16 cellular contexts compared by ENCODE assay signal in the genomic region with DNA sequence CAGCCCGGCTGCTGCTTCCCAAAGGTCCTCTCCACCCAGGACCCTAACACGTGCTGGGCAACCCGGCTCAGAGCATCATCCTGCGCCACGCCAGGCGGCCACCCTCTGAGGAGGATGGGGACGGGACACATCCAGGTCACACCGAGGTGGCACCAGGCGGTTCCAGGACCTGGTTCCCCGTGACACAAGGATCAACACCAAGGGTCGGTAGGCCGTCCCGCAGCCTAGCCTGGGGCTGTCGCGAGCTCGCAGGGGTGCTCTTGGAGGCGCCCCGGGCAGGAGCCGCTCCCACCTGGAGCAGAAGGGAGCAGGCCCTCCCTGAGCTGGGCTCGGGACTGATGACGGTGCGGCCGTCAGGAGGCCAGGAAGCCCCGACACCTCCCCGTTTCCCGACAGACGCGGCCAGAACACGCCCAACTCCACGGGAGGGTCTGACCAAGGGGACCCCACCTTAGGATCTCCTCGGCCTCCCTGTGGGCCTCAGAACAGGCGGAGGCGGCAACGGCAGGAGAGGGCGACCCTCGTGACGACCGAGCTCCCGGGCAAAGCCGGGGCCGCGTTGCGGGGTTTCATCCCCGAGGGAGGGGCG. TPM values are rescaled to one million over a fixed set of nuclear protein-coding genes. Genes with fewer than 3 reads are reported as not detected.
A peak's percentile ranks its signal among the peaks of the same experiment; 100 is the strongest.
DNase-seq lines count a peak whose midpoint lies in the region; ATAC-seq and TF ChIP-seq lines count a peak whose summit lies in the region.
"Had no signal": no experiment of that assay in that cellular context is flagged by ENCODE, and none has a peak within 500 bp of the region (broad histone marks: within the 10 kb centered on the region; RNA-seq: fewer than 3 reads in every experiment).

No MANE protein-coding gene starts in this region.

- H3K18ac ChIP-seq in IMR-90 (ENCODE audit: low read depth, low read length) = no peak overlapping the region

- H2AK5ac ChIP-seq in IMR-90 (ENCODE audit: low read depth, low read length) = no peak overlapping the region

- no peak overlapping the region for H3K14ac ChIP-seq in IMR-90 (replicated peaks; ENCODE audit: low read depth, low read length)

- dilution Hi-C loops in IMR-90 (cut with HindIII; ENCODE audit: low sequenced_read_pairs, unreplicated experiment) = no loop called here

- H3K27ac Mint-ChIP-seq in dendritic cell treated with granulocyte-macrophage colony-stimulating factor and Interleukin-4, amounts not matched to agents 40 ng/mL and 50 ng/mL, for 4 days = no peak overlapping the region
- no peak overlapping the region for H3K27ac Mint-ChIP-seq in T-helper 2 cell treated with Interferon-gamma antibody and Interleukin-4, amounts not matched to agents 5 μg/mL and 100 μg/mL, for 36 hours
- H3K27ac Mint-ChIP-seq: activated CD4-positive, alpha-beta T cell treated with anti-CD3 and anti-CD28 coated beads for 36 hours; IgD-negative memory B cell had no signal

- no peaks in the 10 kb centered on the region for H3K9me3 ChIP-seq in IMR-90 (ENCODE audit: control insufficient read depth, insufficient read depth, low read length)
- no peaks in the 10 kb centered on the region for H3K9me3 ChIP-seq in psoas muscle
- H3K9me3 ChIP-seq in transverse colon = no peaks in the 10 kb centered on the region

- H2BK20ac ChIP-seq in IMR-90 (ENCODE audit: low read depth, low read length) = no peak overlapping the region

- DNase-seq in IMR-90 = no peak
- DNase-seq in psoas muscle = peak in 1 of 2 donors; percentile 54
- DNase-seq in T-helper 2 cell treated with Interferon-gamma antibody and Interleukin-4, amounts not matched to agents 5 μg/mL and 100 μg/mL, for 36 hours (ENCODE audit: low spot score) = no peak
- no peak for DNase-seq in transverse colon
- DNase-seq: activated CD4-positive, alpha-beta T cell treated with anti-CD3 and anti-CD28 coated beads for 36 hours; cerebellar nuclear complex; DMS79; glutamatergic neuron; NCI-H1092 treated with DMSO at 0.1 percent for 48 hours; trophoblast cell had no signal

- no peak overlapping the region for H3K4me3 ChIP-seq in IMR-90 (ENCODE audit: insufficient read depth, low read depth, low read length)
- H3K4me3 ChIP-seq in psoas muscle = peak overlapping the region; percentile 55
- peak overlapping the region in 1 of 4 donors; percentile 29 for H3K4me3 ChIP-seq in transverse colon

- no peak overlapping the region for H2BK5ac ChIP-seq in IMR-90 (ENCODE audit: low read depth, low read length, poor library complexity, severe bottlenecking)

- POLR2A ChIA-PET in IMR-90 (lab: Charles Lee; ENCODE audit: unreplicated experiment) = no interaction called here

- H3K4me1 Mint-ChIP-seq in dendritic cell treated with granulocyte-macrophage colony-stimulating factor and Interleukin-4, amounts not matched to agents 40 ng/mL and 50 ng/mL, for 4 days (ENCODE audit: low read depth) = peaks cover 32% of the 10 kb centered on the region
- peaks cover 7% of the 10 kb centered on the region for H3K4me1 Mint-ChIP-seq in T-helper 2 cell treated with Interferon-gamma antibody and Interleukin-4, amounts not matched to agents 5 μg/mL and 100 μg/mL, for 36 hours (ENCODE audit: low read depth)

- H4K91ac ChIP-seq in IMR-90 (ENCODE audit: insufficient read depth, low read depth, low read length) = no peak overlapping the region

- no peaks in the 10 kb centered on the region for H3K9me3 Mint-ChIP-seq in dendritic cell treated with granulocyte-macrophage colony-stimulating factor and Interleukin-4, amounts not matched to agents 40 ng/mL and 50 ng/mL, for 4 days
- H3K9me3 Mint-ChIP-seq in T-helper 2 cell treated with Interferon-gamma antibody and Interleukin-4, amounts not matched to agents 5 μg/mL and 100 μg/mL, for 36 hours = no peaks in the 10 kb centered on the region
- H3K9me3 Mint-ChIP-seq: IgD-negative memory B cell had no signal

- no peak overlapping the region for H3K9ac ChIP-seq in IMR-90 (ENCODE audit: low read depth, low read length)

- H3K27me3 ChIP-seq in IMR-90 (ENCODE audit: control insufficient read depth, insufficient read depth, low read length) (no peaks in the 10 kb centered on the region), psoas muscle (ENCODE audit: insufficient read depth in 3 of 3, low read length in 2 of 3) (no peaks in the 10 kb centered on the region), transverse colon (no peaks in the 10 kb centered on the region)

- CTCF ChIA-PET in IMR-90 (lab: Yijun Ruan, JAX) = no interaction called here

- no peak for TF ChIP-seq EP300 in transverse colon (IDR thresholded peaks at IDR 0.05; ENCODE audit: low read depth)

- no peak overlapping the region for H3K27ac ChIP-seq in IMR-90 (ENCODE audit: insufficient read depth, low read length)
- peak overlapping the region; percentile 41 for H3K27ac ChIP-seq in psoas muscle
- no peak overlapping the region for H3K27ac ChIP-seq in transverse colon
- H3K27ac ChIP-seq: C4-2B had no signal

- peaks cover 12% of the 10 kb centered on the region for H3K9me1 ChIP-seq in IMR-90 (ENCODE audit: insufficient read depth, low read length)

- H3K4me1 ChIP-seq in IMR-90 (ENCODE audit: control insufficient read depth, insufficient read depth, low read length) = peaks cover 13% of the 10 kb centered on the region
- H3K4me1 ChIP-seq in psoas muscle = peaks cover 13% of the 10 kb centered on the region
- peaks cover 17 to 46% (median 35%) of the 10 kb centered on the region in 4 donors for H3K4me1 ChIP-seq in transverse colon

- H3K4me2 ChIP-seq in IMR-90 (ENCODE audit: low read depth, low read length) = no peak overlapping the region

- no TSS peak for BruUV-seq in IMR-90 (replicated peaks; lab: Mats Ljungman, UMichigan)

- H4K5ac ChIP-seq in IMR-90 (ENCODE audit: low read depth, low read length) = no peak overlapping the region

- H3K79me1 ChIP-seq in IMR-90 (ENCODE audit: low read depth in 1 of 2, low read length in 2 of 2) = peaks cover 23 to 48% of the 10 kb centered on the region in 2 experiments

- no peak overlapping the region for H2BK15ac ChIP-seq in IMR-90 (ENCODE audit: low read depth, low read length)

- TF ChIP-seq CTCF in IMR-90 (conservative IDR thresholded peaks at IDR 0.05; ENCODE audit: low read depth, low read length) = no peak
- no peak for TF ChIP-seq CTCF in psoas muscle (IDR thresholded peaks at IDR 0.05)
- no peak for TF ChIP-seq CTCF in transverse colon (IDR thresholded peaks at IDR 0.05)

- 94% methylated on average over 37 of the region's 45 CpGs; no CpG with 5 or more reads in 1 of the 2 experiments for WGBS in IMR-90 (ENCODE audit: extremely low coverage in 2 of 2, insufficient read length in 1 of 2), 2 experiments
- WGBS in psoas muscle, 3 donors = 90 to 93% (median 92%) methylated on average over 45 of the region's 45 CpGs
- 95% methylated on average over 44 of the region's 45 CpGs; no CpG with 5 or more reads in 1 of the 2 donors for WGBS in transverse colon (ENCODE audit: low coverage in 1 of 2), 2 donors

- peaks cover 3% of the 10 kb centered on the region; the same call in 1 of the 2 replicates for H3K36me3 ChIP-seq in IMR-90 (ENCODE audit: control insufficient read depth, insufficient read depth, low read length)
- H3K36me3 ChIP-seq in psoas muscle (ENCODE audit: insufficient read depth in 1 of 2, low read depth in 1 of 2) = no peaks in the 10 kb centered on the region
- H3K36me3 ChIP-seq in transverse colon = no peaks in the 10 kb centered on the region

- H3K56ac ChIP-seq in IMR-90 (ENCODE audit: extremely low read depth, insufficient read depth, low read length) = no peak overlapping the region

- ATAC-seq in IMR-90 (ENCODE audit: low read depth) = no peak
- peak in 2 of 4 donors; percentile 6 to 9 for ATAC-seq in psoas muscle
- ATAC-seq in GM19463 (IDR thresholded peaks at IDR 0.05; ENCODE audit: unreplicated experiment) = no peak
- ATAC-seq: HCT116 had no signal

- no peak for TF ChIP-seq RAD21 in IMR-90 (IDR thresholded peaks at IDR 0.05; ENCODE audit: low read length)

- no peaks in the 10 kb centered on the region for H4K20me1 ChIP-seq in IMR-90 (ENCODE audit: insufficient read depth, low read length)

- in situ Hi-C loops in IMR-90 (cut with MboI; ENCODE audit: low sequenced_read_pairs) (no loop called here), transverse colon (cut with MboI; ENCODE audit: low pct_ligation_motif_present in 1 of 4, low pct_unique_long_range_greater_than_20kb in 1 of 4, low sequenced_read_pairs in 3 of 4) (loop anchor here in 2 of 4 donors (25.0 kb wide), 1 partner anchor 129 kb away; the partner anchor contains the start of gene TOR4A (in 2 of the 2))

- intact Hi-C loops in IMR-90 (cut with micrococcal nuclease) = no loop called here
- intact Hi-C loops in dendritic cell treated with granulocyte-macrophage colony-stimulating factor and Interleukin-4, amounts not matched to agents 40 ng/mL and 50 ng/mL, for 4 days (cut with micrococcal nuclease) = no loop called here
- intact Hi-C loops in psoas muscle (cut with DNase I) = no loop called here
- intact Hi-C loops in transverse colon (cut with DNase I; ENCODE audit: low total_unique reads) = no loop called here

- TF ChIP-seq POLR2A in IMR-90 (IDR thresholded peaks at IDR 0.05; ENCODE audit: low read depth, low read length) (no peak), transverse colon (IDR thresholded peaks at IDR 0.05) (no peak)

- H4K8ac ChIP-seq in IMR-90 (ENCODE audit: low read depth in 2 of 2, low read length in 2 of 2) = no peak overlapping the region

- no peak overlapping the region for H3K23ac ChIP-seq in IMR-90 (ENCODE audit: low read depth, low read length)

- no peak overlapping the region for H3K4ac ChIP-seq in IMR-90 (ENCODE audit: low read depth, low read length)

- H2AK9ac ChIP-seq in IMR-90 (replicated peaks; ENCODE audit: low read depth, low read length, poor library complexity) = no peak overlapping the region

- peaks cover 26% of the 10 kb centered on the region for H3K27me3 Mint-ChIP-seq in dendritic cell treated with granulocyte-macrophage colony-stimulating factor and Interleukin-4, amounts not matched to agents 40 ng/mL and 50 ng/mL, for 4 days
- no peaks in the 10 kb centered on the region for H3K27me3 Mint-ChIP-seq in T-helper 2 cell treated with Interferon-gamma antibody and Interleukin-4, amounts not matched to agents 5 μg/mL and 100 μg/mL, for 36 hours (ENCODE audit: low read depth)
- H3K27me3 Mint-ChIP-seq: activated CD4-positive, alpha-beta T cell treated with anti-CD3 and anti-CD28 coated beads for 36 hours; IgD-negative memory B cell had no signal

- peak overlapping the region; percentile 70 for H3K4me3 Mint-ChIP-seq in dendritic cell treated with granulocyte-macrophage colony-stimulating factor and Interleukin-4, amounts not matched to agents 40 ng/mL and 50 ng/mL, for 4 days
- H3K4me3 Mint-ChIP-seq in T-helper 2 cell treated with Interferon-gamma antibody and Interleukin-4, amounts not matched to agents 5 μg/mL and 100 μg/mL, for 36 hours = no peak overlapping the region

- no peak overlapping the region for H2BK120ac ChIP-seq in IMR-90 (ENCODE audit: low read depth, low read length)

- peaks cover 18% of the 10 kb centered on the region for H3K36me3 Mint-ChIP-seq in dendritic cell treated with granulocyte-macrophage colony-stimulating factor and Interleukin-4, amounts not matched to agents 40 ng/mL and 50 ng/mL, for 4 days (ENCODE audit: low read depth)
- H3K36me3 Mint-ChIP-seq in T-helper 2 cell treated with Interferon-gamma antibody and Interleukin-4, amounts not matched to agents 5 μg/mL and 100 μg/mL, for 36 hours (ENCODE audit: low read depth) = no peaks in the 10 kb centered on the region

- H2AFZ ChIP-seq in IMR-90 (replicated peaks; ENCODE audit: low read length, poor library complexity) = peak overlapping the region; percentile 11

RNA-seq across cellular contexts. Expression of gene EXD3, which starts 6.3 kb away (rescaled TPM):
- total RNA-seq in IMR-90 (2012; rRNA removed) = 1.1 and 1.7 TPM in 2 replicates
- 7.4 and 10.2 TPM in 2 replicates for polyA plus RNA-seq in IMR-90 (2012; rRNA removed)
- polyA plus RNA-seq in IMR-90 (2012; cell fraction: cytosol; rRNA removed) = 5.4 and 9.9 TPM in 2 replicates
- 24.4 and 50.7 TPM in 2 replicates for polyA plus RNA-seq in IMR-90 (2012; cell fraction: nucleus; rRNA removed; ENCODE audit: low replicate concordance)
- total RNA-seq in psoas muscle = 10 to 100 TPM in 2 of 4 donors, 1 to 10 TPM in 2; 6.7 to 11.2 (median 9.7) TPM
- 1 to 10 TPM; 5.7 to 9.9 (median 7.2) TPM for polyA plus RNA-seq in psoas muscle
- 100 to 1,000 TPM in 1 of 4 donors, 10 to 100 TPM in 3; 47.6 to 228 (median 74.2) TPM for total RNA-seq in transverse colon

RNA-seq across cellular contexts. Expression of gene NOXA1, which starts 6.5 kb away (rescaled TPM):
- total RNA-seq in IMR-90 (2012; rRNA removed) (not detected in 2 replicates), psoas muscle (1 to 10 TPM in 3 of 4 donors, under 1 TPM in 1; 0.62 to 5.1 (median 2.5) TPM), transverse colon (10 to 100 TPM; 19.7 to 53.9 (median 40.8) TPM)
- polyA plus RNA-seq in IMR-90 (2012; rRNA removed) (0.16 and 0.17 TPM in 2 replicates), psoas muscle (1 to 10 TPM in 1 of 3 donors, under 1 TPM in 2; 0.43 to 1.0 (median 0.83) TPM)
- 0.08 and 0.25 TPM in 2 replicates for polyA plus RNA-seq in IMR-90 (2012; cell fraction: cytosol; rRNA removed)
- 1.3 and 3.4 TPM in 2 replicates for polyA plus RNA-seq in IMR-90 (2012; cell fraction: nucleus; rRNA removed; ENCODE audit: low replicate concordance)

RNA-seq across cellular contexts. Expression of gene ENTPD8, which starts 24.5 kb away (rescaled TPM):
- not detected in 2 replicates for total RNA-seq in IMR-90 (2012; rRNA removed)
- polyA plus RNA-seq in IMR-90 (2012; rRNA removed) = 0.07 TPM in 2 replicates
- 0.06 and 0.11 TPM in 2 replicates for polyA plus RNA-seq in IMR-90 (2012; cell fraction: cytosol; rRNA removed)
- polyA plus RNA-seq in IMR-90 (2012; cell fraction: nucleus; rRNA removed; ENCODE audit: low replicate concordance) = 0.37 and 0.78 TPM in 2 replicates
- not detected for total RNA-seq in psoas muscle
- under 1 TPM in 1 of 3 donors, not detected in 2; 0.01 TPM for polyA plus RNA-seq in psoas muscle
- 100 to 1,000 TPM in 1 of 4 donors, 10 to 100 TPM in 3; 20.7 to 109 (median 63.8) TPM for total RNA-seq in transverse colon
- total RNA-seq: activated CD4-positive, alpha-beta T cell treated with anti-CD3 and anti-CD28 coated beads for 36 hours had no signal
- polyA plus RNA-seq: IgD-negative memory B cell, keratinocyte had no signal

RNA-seq across cellular contexts. Expression of gene NSMF, which starts 42.5 kb away (rescaled TPM):
- total RNA-seq in IMR-90 (2012; rRNA removed) = 7.7 and 10.0 TPM in 2 replicates
- 40.9 and 45.9 TPM in 2 replicates for polyA plus RNA-seq in IMR-90 (2012; rRNA removed)
- 26.6 and 33.5 TPM in 2 replicates for polyA plus RNA-seq in IMR-90 (2012; cell fraction: cytosol; rRNA removed)
- 116 and 241 TPM in 2 replicates for polyA plus RNA-seq in IMR-90 (2012; cell fraction: nucleus; rRNA removed; ENCODE audit: low replicate concordance)
- total RNA-seq in psoas muscle = 10 to 100 TPM in 1 of 4 donors, 1 to 10 TPM in 3; 4.8 to 11.2 (median 6.4) TPM
- polyA plus RNA-seq in psoas muscle = 10 to 100 TPM in 1 of 3 donors, 1 to 10 TPM in 2; 4.9 to 11.0 (median 5.7) TPM
- total RNA-seq in transverse colon = 100 to 1,000 TPM in 1 of 4 donors, 10 to 100 TPM in 3; 44.6 to 130 (median 55.2) TPM

Comparison
In these comparisons a context has a peak if more than half of its experiments do, and no peak if none do; other contexts are left out.
1. RNA of gene ENTPD8, which starts 24.5 kb away (total RNA-seq): 20.7 to 109 TPM in transverse colon; not detected in psoas muscle and not detected in IMR-90; every median in the first group is over 10 times any median in the second.